Comparison of ENCODE assay signal across 8 cellular contexts in genomic region chr13:21175656-21176194, GRCh38. TPM values are rescaled to one million over a fixed set of nuclear protein-coding genes. Genes with fewer than 3 reads are reported as not detected.
DNase-seq lines count a peak whose midpoint lies in the region; ATAC-seq and TF ChIP-seq lines count a peak whose summit lies in the region.

No MANE protein-coding gene starts in this region.

- TF ChIP-seq CTCF in BJ (IDR thresholded peaks at IDR 0.05; ENCODE audit: insufficient read depth, low read depth, low read length) = no peak
- no peak for TF ChIP-seq CTCF in ascending aorta (IDR thresholded peaks at IDR 0.05)
- TF ChIP-seq CTCF in lower leg skin (IDR thresholded peaks at IDR 0.05) = no peak
- no peak for TF ChIP-seq CTCF in upper lobe of right lung (IDR thresholded peaks at IDR 0.05)

- no peak for TF ChIP-seq POLR2A in lower leg skin (IDR thresholded peaks at IDR 0.05)

- 1 to 2% methylated on average over 11 of the region's 11 CpGs for WGBS in lower leg skin, 2 donors

- intact Hi-C loops in ascending aorta (cut with DNase I) (loop anchor here (1.0 to 5.0 kb wide), 5 partner anchors 121 to 427 kb away; partner anchors contain the start of genes MICU2 and ZDHHC20), lower leg skin (cut with DNase I; ENCODE audit: low total_unique reads) (loop anchor here (5.0 kb wide), 1 partner anchor 228 kb away; no protein-coding TSS in a partner anchor), upper lobe of right lung (cut with DNase I) (no loop called here)

- peak; percentile 4 for DNase-seq in BJ (ENCODE audit: low read depth)
- peak; percentile 88 for DNase-seq in HT-29 (ENCODE audit: low spot score)
- DNase-seq in ascending aorta (ENCODE audit: low spot score in 2 of 2) = no peak
- no peak for DNase-seq in lower leg skin (ENCODE audit: low spot score in 2 of 2)
- DNase-seq in upper lobe of right lung = no peak
- DNase-seq in KBM-7 = no peak
- DNase-seq in activated effector memory CD4-positive, alpha-beta T cell treated with anti-CD3 and anti-CD28 coated beads, Interleukin-2, amount 50 U/mL, for 16 hours = no peak

- peaks cover 3% of the 10 kb centered on the region; the same call in 1 of the 2 replicates for H3K36me3 ChIP-seq in BJ (ENCODE audit: control insufficient read depth, insufficient read depth, low read length)
- no peaks in the 10 kb centered on the region for H3K36me3 ChIP-seq in ascending aorta
- no peaks in the 10 kb centered on the region for H3K36me3 ChIP-seq in upper lobe of right lung

- no peak for ATAC-seq in upper lobe of right lung
- no peak for ATAC-seq in HG03039 (IDR thresholded peaks at IDR 0.05; ENCODE audit: unreplicated experiment)

- H3K4me3 ChIP-seq in BJ (ENCODE audit: low read depth, low read length) (peak overlapping the region; percentile 78), ascending aorta (peak overlapping the region; percentile 82 to 89), lower leg skin (ENCODE audit: low read depth, poor library complexity, severe bottlenecking) (peak overlapping the region; percentile 87), upper lobe of right lung (peak overlapping the region; percentile 94)

- H3K9me3 ChIP-seq in ascending aorta (no peaks in the 10 kb centered on the region), upper lobe of right lung (no peaks in the 10 kb centered on the region)

- CTCF ChIA-PET in BJ (lab: Yijun Ruan, JAX) = interaction anchor here (2.8 kb wide), 1 partner anchor 232 kb away, joined by 11 read pairs; no protein-coding TSS in a partner anchor

- H3K27me3 ChIP-seq in BJ (ENCODE audit: control insufficient read depth, insufficient read depth, low read length) = no peaks in the 10 kb centered on the region
- H3K27me3 ChIP-seq in ascending aorta = no peaks in the 10 kb centered on the region
- H3K27me3 ChIP-seq in upper lobe of right lung = no peaks in the 10 kb centered on the region

- POLR2A ChIA-PET in BJ (lab: Charles Lee) = no interaction called here

- H3K4me1 ChIP-seq in ascending aorta (peaks cover 0 to 6% of the 10 kb centered on the region in 2 donors), upper lobe of right lung (peaks cover 19% of the 10 kb centered on the region)

- in situ Hi-C loops in KBM-7 (cut with MboI; ENCODE audit: low pct_unique_long_range_greater_than_20kb, low sequenced_read_pairs) = no loop called here

- H3K27ac ChIP-seq in ascending aorta (peak overlapping the region in 1 of 2 donors; percentile 95), upper lobe of right lung (peak overlapping the region; percentile 97)

RNA-seq across cellular contexts. Expression of gene SKA3, which starts 0.6 kb away (rescaled TPM):
- polyA plus RNA-seq in BJ (2011; rRNA removed) = 5.9 and 9.7 TPM in 2 replicates
- 5.3 and 6.3 TPM in 2 replicates for polyA minus RNA-seq in BJ (2011; rRNA and poly(A)+ RNA removed)
- total RNA-seq in HT-29 (2014; rRNA removed; shearing (Covaris generic)) = 20.2 and 22.6 TPM in 2 replicates
- total RNA-seq in ascending aorta (not detected), lower leg skin (10 to 100 TPM in 1 of 4 donors, 1 to 10 TPM in 2, under 1 TPM in 1; 0.53 to 15.3 (median 2.0) TPM), upper lobe of right lung (1.7 TPM)

RNA-seq across cellular contexts. Expression of gene MRPL57, which starts 0.7 kb away (rescaled TPM):
- 12.0 and 17.2 TPM in 2 replicates for polyA plus RNA-seq in BJ (2011; rRNA removed)
- 2.1 and 2.6 TPM in 2 replicates for polyA minus RNA-seq in BJ (2011; rRNA and poly(A)+ RNA removed)
- 112 and 143 TPM in 2 replicates for total RNA-seq in HT-29 (2014; rRNA removed; shearing (Covaris generic))
- total RNA-seq in ascending aorta (36.7 TPM), lower leg skin (10 to 100 TPM; 27.2 to 42.1 (median 29.8) TPM), upper lobe of right lung (19.4 TPM)

RNA-seq across cellular contexts. Expression of gene SAP18, which starts 35.8 kb away (rescaled TPM):
- polyA plus RNA-seq in BJ (2011; rRNA removed) = 21.0 and 60.7 TPM in 2 replicates
- polyA minus RNA-seq in BJ (2011; rRNA and poly(A)+ RNA removed) = 4.5 and 6.9 TPM in 2 replicates
- 59.5 and 67.4 TPM in 2 replicates for total RNA-seq in HT-29 (2014; rRNA removed; shearing (Covaris generic))
- 46.7 TPM for total RNA-seq in ascending aorta
- 10 to 100 TPM; 51.8 to 91.3 (median 56.3) TPM for total RNA-seq in lower leg skin
- total RNA-seq in upper lobe of right lung = 161 TPM

Comparison
In these comparisons a context has a peak if more than half of its experiments do, and no peak if none do; other contexts are left out.
1. DNase-seq: peak in BJ (single experiment) and HT-29 (single experiment); none in ascending aorta (0 of 2), lower leg skin (0 of 2), upper lobe of right lung (single experiment), KBM-7 (single experiment) and activated effector memory CD4-positive, alpha-beta T cell treated with anti-CD3 and anti-CD28 coated beads, Interleukin-2, amount 50 U/mL, for 16 hours (single experiment).
2. Peak in every context shown above with its lines, with median percentiles within 50 percentile points of each other: H3K4me3 ChIP-seq.